ENCODE assay signal across 1 cellular context in the genomic region with DNA sequence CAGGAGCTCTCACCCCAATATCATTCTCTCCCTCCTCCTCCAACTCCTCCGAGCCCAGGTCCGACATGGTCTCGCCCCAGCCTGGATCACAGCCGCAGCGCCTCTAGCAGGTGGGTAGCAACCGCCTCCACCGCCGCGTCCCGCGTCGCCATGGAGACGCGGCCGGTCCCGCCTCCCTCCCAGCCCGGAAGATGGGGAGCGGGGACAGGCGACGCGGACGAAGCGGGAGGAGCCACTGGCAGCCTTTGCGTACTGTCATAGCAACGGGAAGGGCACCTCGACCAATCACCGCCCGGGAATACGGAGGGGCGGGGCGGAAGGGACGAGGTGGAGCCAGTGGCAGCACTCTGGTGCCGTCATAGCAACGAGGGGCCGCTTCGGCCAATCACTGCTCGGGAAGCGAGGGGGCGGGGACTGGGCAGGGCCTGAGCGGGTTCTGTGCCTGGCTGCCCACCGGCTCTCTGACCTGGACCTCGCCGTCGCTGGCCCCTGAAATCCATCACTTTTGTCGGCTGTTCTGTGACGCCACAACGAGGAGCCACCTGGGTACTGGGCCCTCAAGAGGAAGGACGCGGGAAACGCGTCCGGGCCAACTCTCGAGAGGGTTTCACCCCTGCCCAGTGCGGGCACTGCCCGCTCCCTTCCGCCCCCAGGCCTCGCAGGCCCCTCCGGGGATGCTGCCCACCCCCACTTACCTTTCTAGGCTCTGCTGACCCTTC.
TF ChIP-seq lines count a peak whose summit lies in the region.

A gene (minus strand): TSS at position 105 of the 719 bp plus-strand sequence. CDS start 38 bp downstream, at position 67.

TF ChIP-seq in K562, 482 proteins besides CTCF, POLR2A, EP300 and RAD21 (continued from another document):
- TF ChIP-seq, protein P1, sequence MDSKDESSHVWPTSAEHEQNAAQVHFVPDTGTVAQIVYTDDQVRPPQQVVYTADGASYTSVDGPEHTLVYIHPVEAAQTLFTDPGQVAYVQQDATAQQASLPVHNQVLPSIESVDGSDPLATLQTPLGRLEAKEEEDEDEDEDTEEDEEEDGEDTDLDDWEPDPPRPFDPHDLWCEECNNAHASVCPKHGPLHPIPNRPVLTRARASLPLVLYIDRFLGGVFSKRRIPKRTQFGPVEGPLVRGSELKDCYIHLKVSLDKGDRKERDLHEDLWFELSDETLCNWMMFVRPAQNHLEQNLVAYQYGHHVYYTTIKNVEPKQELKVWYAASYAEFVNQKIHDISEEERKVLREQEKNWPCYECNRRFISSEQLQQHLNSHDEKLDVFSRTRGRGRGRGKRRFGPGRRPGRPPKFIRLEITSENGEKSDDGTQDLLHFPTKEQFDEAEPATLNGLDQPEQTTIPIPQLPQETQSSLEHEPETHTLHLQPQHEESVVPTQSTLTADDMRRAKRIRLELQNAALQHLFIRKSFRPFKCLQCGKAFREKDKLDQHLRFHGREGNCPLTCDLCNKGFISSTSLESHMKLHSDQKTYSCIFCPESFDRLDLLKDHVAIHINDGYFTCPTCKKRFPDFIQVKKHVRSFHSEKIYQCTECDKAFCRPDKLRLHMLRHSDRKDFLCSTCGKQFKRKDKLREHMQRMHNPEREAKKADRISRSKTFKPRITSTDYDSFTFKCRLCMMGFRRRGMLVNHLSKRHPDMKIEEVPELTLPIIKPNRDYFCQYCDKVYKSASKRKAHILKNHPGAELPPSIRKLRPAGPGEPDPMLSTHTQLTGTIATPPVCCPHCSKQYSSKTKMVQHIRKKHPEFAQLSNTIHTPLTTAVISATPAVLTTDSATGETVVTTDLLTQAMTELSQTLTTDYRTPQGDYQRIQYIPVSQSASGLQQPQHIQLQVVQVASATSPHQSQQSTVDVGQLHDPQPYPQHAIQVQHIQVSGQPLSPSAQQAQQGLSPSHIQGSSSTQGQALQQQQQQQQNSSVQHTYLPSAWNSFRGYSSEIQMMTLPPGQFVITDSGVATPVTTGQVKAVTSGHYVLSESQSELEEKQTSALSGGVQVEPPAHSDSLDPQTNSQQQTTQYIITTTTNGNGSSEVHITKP (IDR thresholded peaks at IDR 0.05; ENCODE audit: partially characterized antibody) = peak; percentile 29
- TF ChIP-seq ZSCAN32 (CRISPR knock-in tag; IDR thresholded peaks at IDR 0.05) (no peak), FOXA3 (CRISPR knock-in tag; conservative IDR thresholded peaks at IDR 0.05 in 1 of 2, IDR thresholded peaks at IDR 0.05 in 1 of 2) (no peak), SP1 (CRISPR knock-in tag; IDR thresholded peaks at IDR 0.05) (peak; percentile 96), SAFB (IDR thresholded peaks at IDR 0.05; ENCODE audit: borderline replicate concordance, low read depth, low read length) (no peak), SP2 (IDR thresholded peaks at IDR 0.05; ENCODE audit: extremely low read depth, low read depth, low read length, poor library complexity, severe bottlenecking) (peak; percentile 39), TAF15 (IDR thresholded peaks at IDR 0.05; ENCODE audit: low read depth, low read length) (no peak), HNRNPUL1 (IDR thresholded peaks at IDR 0.05; ENCODE audit: low read length) (no peak), KAT8 (IDR thresholded peaks at IDR 0.05; ENCODE audit: low read depth) (no peak), ZNF830 (CRISPR knock-in tag; IDR thresholded peaks at IDR 0.05) (no peak)
- TF ChIP-seq, protein P2, sequence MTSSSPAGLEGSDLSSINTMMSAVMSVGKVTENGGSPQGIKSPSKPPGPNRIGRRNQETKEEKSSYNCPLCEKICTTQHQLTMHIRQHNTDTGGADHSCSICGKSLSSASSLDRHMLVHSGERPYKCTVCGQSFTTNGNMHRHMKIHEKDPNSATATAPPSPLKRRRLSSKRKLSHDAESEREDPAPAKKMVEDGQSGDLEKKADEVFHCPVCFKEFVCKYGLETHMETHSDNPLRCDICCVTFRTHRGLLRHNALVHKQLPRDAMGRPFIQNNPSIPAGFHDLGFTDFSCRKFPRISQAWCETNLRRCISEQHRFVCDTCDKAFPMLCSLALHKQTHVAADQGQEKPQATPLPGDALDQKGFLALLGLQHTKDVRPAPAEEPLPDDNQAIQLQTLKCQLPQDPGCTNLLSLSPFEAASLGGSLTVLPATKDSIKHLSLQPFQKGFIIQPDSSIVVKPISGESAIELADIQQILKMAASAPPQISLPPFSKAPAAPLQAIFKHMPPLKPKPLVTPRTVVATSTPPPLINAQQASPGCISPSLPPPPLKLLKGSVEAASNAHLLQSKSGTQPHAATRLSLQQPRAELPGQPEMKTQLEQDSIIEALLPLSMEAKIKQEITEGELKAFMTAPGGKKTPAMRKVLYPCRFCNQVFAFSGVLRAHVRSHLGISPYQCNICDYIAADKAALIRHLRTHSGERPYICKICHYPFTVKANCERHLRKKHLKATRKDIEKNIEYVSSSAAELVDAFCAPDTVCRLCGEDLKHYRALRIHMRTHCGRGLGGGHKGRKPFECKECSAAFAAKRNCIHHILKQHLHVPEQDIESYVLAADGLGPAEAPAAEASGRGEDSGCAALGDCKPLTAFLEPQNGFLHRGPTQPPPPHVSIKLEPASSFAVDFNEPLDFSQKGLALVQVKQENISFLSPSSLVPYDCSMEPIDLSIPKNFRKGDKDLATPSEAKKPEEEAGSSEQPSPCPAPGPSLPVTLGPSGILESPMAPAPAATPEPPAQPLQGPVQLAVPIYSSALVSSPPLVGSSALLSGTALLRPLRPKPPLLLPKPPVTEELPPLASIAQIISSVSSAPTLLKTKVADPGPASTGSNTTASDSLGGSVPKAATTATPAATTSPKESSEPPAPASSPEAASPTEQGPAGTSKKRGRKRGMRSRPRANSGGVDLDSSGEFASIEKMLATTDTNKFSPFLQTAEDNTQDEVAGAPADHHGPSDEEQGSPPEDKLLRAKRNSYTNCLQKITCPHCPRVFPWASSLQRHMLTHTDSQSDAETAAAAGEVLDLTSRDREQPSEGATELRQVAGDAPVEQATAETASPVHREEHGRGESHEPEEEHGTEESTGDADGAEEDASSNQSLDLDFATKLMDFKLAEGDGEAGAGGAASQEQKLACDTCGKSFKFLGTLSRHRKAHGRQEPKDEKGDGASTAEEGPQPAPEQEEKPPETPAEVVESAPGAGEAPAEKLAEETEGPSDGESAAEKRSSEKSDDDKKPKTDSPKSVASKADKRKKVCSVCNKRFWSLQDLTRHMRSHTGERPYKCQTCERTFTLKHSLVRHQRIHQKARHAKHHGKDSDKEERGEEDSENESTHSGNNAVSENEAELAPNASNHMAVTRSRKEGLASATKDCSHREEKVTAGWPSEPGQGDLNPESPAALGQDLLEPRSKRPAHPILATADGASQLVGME (CRISPR knock-in tag; IDR thresholded peaks at IDR 0.05) = peak; percentile 87
- TF ChIP-seq, protein P3, sequence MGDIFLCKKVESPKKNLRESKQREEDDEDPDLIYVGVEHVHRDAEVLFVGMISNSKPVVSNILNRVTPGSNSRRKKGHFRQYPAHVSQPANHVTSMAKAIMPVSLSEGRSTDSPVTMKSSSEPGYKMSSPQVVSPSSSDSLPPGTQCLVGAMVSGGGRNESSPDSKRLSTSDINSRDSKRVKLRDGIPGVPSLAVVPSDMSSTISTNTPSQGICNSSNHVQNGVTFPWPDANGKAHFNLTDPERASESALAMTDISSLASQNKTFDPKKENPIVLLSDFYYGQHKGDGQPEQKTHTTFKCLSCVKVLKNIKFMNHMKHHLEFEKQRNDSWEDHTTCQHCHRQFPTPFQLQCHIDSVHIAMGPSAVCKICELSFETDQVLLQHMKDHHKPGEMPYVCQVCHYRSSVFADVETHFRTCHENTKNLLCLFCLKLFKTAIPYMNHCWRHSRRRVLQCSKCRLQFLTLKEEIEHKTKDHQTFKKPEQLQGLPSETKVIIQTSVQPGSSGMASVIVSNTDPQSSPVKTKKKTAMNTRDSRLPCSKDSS (IDR thresholded peaks at IDR 0.05; ENCODE audit: low read depth, partially characterized antibody) = no peak
- TF ChIP-seq, protein P4, sequence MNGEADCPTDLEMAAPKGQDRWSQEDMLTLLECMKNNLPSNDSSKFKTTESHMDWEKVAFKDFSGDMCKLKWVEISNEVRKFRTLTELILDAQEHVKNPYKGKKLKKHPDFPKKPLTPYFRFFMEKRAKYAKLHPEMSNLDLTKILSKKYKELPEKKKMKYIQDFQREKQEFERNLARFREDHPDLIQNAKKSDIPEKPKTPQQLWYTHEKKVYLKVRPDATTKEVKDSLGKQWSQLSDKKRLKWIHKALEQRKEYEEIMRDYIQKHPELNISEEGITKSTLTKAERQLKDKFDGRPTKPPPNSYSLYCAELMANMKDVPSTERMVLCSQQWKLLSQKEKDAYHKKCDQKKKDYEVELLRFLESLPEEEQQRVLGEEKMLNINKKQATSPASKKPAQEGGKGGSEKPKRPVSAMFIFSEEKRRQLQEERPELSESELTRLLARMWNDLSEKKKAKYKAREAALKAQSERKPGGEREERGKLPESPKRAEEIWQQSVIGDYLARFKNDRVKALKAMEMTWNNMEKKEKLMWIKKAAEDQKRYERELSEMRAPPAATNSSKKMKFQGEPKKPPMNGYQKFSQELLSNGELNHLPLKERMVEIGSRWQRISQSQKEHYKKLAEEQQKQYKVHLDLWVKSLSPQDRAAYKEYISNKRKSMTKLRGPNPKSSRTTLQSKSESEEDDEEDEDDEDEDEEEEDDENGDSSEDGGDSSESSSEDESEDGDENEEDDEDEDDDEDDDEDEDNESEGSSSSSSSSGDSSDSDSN (IDR thresholded peaks at IDR 0.05; ENCODE audit: borderline replicate concordance in 1 of 2, low read depth in 2 of 2, low read length in 2 of 2) = no peak
